Comparison of ENCODE assay signal across 9 cellular contexts in the genomic region with DNA sequence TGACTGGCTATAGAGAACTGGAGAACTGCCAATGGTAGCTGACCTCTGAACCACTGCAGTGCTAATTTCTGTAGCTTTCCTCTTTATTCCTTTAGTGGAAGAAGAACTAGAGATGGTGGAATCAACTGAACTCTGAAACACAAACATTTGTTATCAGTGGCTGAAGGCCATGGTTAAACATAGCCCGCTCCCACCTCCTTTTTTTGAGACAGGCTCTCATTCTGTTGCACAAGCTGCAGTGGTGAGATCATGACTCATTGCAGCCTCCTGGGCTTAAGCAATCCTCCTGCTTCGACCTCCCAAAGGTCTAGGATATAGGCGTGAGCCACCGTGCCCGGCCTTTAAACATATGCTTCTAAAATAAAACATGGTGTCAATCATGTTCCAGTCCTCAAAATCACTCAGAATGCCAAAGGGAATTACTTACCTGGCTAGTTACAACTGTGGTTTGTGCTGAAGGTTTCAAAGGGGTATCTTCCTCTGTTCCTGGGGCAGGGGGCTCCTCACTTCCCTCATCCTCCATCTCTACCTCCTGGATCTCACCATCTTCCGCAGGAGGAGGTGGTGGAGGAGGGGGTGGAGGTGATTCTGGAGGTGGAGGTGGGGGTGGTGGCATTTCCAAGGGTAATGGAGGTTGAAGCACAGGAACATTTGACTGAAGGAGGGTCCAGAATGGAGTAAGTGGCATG. TPM values are rescaled to one million over a fixed set of nuclear protein-coding genes. Genes with fewer than 3 reads are reported as not detected.
A peak's percentile ranks its signal among the peaks of the same experiment; 100 is the strongest.
DNase-seq lines count a peak whose midpoint lies in the region; ATAC-seq and TF ChIP-seq lines count a peak whose summit lies in the region.
"Had no signal": no experiment of that assay in that cellular context is flagged by ENCODE, and none has a peak within 500 bp of the region (broad histone marks: within the 10 kb centered on the region; RNA-seq: fewer than 3 reads in every experiment).

No MANE protein-coding gene starts in this region.

- ATAC-seq in body of pancreas (peak; percentile 96), lower lobe of right lung (peak; percentile 51 to 59), GM19035 (IDR thresholded peaks at IDR 0.05; ENCODE audit: unreplicated experiment) (no peak)

- H2AFZ ChIP-seq in ACC112 (ENCODE audit: low read length, unreplicated experiment): no peak overlapping the region

- TF ChIP-seq POLR2A in body of pancreas (IDR thresholded peaks at IDR 0.05): no peak

- intact Hi-C loops in body of pancreas (cut with DNase I) (no loop called here), lower lobe of right lung (cut with DNase I) (no loop called here)

- H3K9me3 ChIP-seq in body of pancreas (no peaks in the 10 kb centered on the region), lower lobe of right lung (no peaks in the 10 kb centered on the region)

- DNase-seq in HuH-7 (ENCODE audit: low spot score) (peak; percentile 78), body of pancreas (peak; percentile 61 to 85 (median 76)), lower lobe of right lung (no peak), iPS-NIHi11 (ENCODE audit: low spot score) (no peak), DMS79 treated with DMSO at 0.1 percent for 48 hours (lab: John Stamatoyannopoulos, UW) (no peak)
- DNase-seq in activated CD4-positive, alpha-beta T cell treated with anti-CD3 and anti-CD28 coated beads for 4 hours: no peak
- DNase-seq: activated gamma-delta T cell had no signal

- H3K36me3 ChIP-seq in ACC112 (ENCODE audit: insufficient read depth, low read length): peaks cover 42% of the 10 kb centered on the region
- H3K36me3 ChIP-seq in body of pancreas (replicated peaks in 1 of 2; ENCODE audit: insufficient read depth in 1 of 2, low read depth in 2 of 2): peaks cover 11 to 31% of the 10 kb centered on the region in 2 donors
- H3K36me3 ChIP-seq in lower lobe of right lung: peaks cover 100% of the 10 kb centered on the region

- TF ChIP-seq CTCF in body of pancreas (IDR thresholded peaks at IDR 0.05): no peak
- TF ChIP-seq CTCF in lower lobe of right lung (IDR thresholded peaks at IDR 0.05): no peak

- H3K4me3 ChIP-seq in ACC112 (ENCODE audit: low read depth, low read length) (no peak overlapping the region), body of pancreas (no peak overlapping the region), lower lobe of right lung (no peak overlapping the region)

- no peaks in the 10 kb centered on the region for H3K4me1 ChIP-seq in ACC112 (ENCODE audit: control insufficient read depth, insufficient read depth, low read length, unreplicated experiment)
- peaks cover 14% of the 10 kb centered on the region for H3K4me1 ChIP-seq in body of pancreas
- no peaks in the 10 kb centered on the region for H3K4me1 ChIP-seq in lower lobe of right lung

- H3K27ac ChIP-seq in ACC112 (ENCODE audit: low read depth, low read length) (0 out of 2 replicates have a peak overlapping the region, but pooled peaks have one; percentile 0), body of pancreas (peak overlapping the region; percentile 39 to 85 (median 78)), lower lobe of right lung (no peak overlapping the region)

- no peaks in the 10 kb centered on the region for H3K79me2 ChIP-seq in ACC112 (ENCODE audit: control insufficient read depth, insufficient read depth, low read length, unreplicated experiment)

- 45 to 68% methylated on average over 6 of the region's 6 CpGs for WGBS in body of pancreas, 2 donors

- H3K27me3 ChIP-seq in ACC112 (ENCODE audit: insufficient read depth, low read length) (no peaks in the 10 kb centered on the region), body of pancreas (no peaks in the 10 kb centered on the region), lower lobe of right lung (ENCODE audit: low read depth) (no peaks in the 10 kb centered on the region)

RNA-seq across cellular contexts. Expression of gene AGBL2, which starts 9.0 kb away (rescaled TPM):
- total RNA-seq in body of pancreas (1 to 10 TPM; 2.9 to 5.3 TPM), lower lobe of right lung (6.0 TPM)

RNA-seq across cellular contexts. Expression of gene FNBP4, which starts 43.0 kb away (rescaled TPM):
- total RNA-seq in body of pancreas (100 to 1,000 TPM in 1 of 2 donors, 10 to 100 TPM in 1; 87.9 to 129 TPM), lower lobe of right lung (87.3 TPM)

Comparison
In these comparisons a context has a peak if more than half of its experiments do, and no peak if none do; other contexts are left out.
1. DNase-seq: peak in HuH-7 (single experiment) and body of pancreas (4 of 4); none in lower lobe of right lung (single experiment), iPS-NIHi11 (single experiment), DMS79 treated with DMSO at 0.1 percent for 48 hours (single experiment) and activated CD4-positive, alpha-beta T cell treated with anti-CD3 and anti-CD28 coated beads for 4 hours (0 of 2).